Comparison of ENCODE assay signal across 12 cellular contexts in genomic region chrX:151722241-151722846, GRCh38. TPM values are rescaled to one million over a fixed set of nuclear protein-coding genes. Genes with fewer than 3 reads are reported as not detected.
DNase-seq lines count a peak whose midpoint lies in the region; ATAC-seq, FAIRE-seq and TF ChIP-seq lines count a peak whose summit lies in the region.
"Had no signal": no experiment of that assay in that cellular context is flagged by ENCODE, and none has a peak within 500 bp of the region (broad histone marks: within the 10 kb centered on the region; RNA-seq: fewer than 3 reads in every experiment).

No MANE protein-coding gene starts in this region.

- TF ChIP-seq CTCF in GM12878 (IDR thresholded peaks at IDR 0.05 in 2 of 3, conservative IDR thresholded peaks at IDR 0.05 in 1 of 3; ENCODE audit: control insufficient read depth in 2 of 3, extremely low read depth in 1 of 3, insufficient read depth in 1 of 3, low read depth in 3 of 3, low read length in 3 of 3) (peak in 2 of 3 experiments; percentile 24 to 34; a peak in 3 of 6 replicates), HepG2 (CRISPR knock-in tag; IDR thresholded peaks at IDR 0.05) (peak; percentile 68)

- H2AFZ ChIP-seq in GM12878 (ENCODE audit: control insufficient read depth, low read depth, low read length) (no peak overlapping the region), HepG2 (ENCODE audit: low read length) (no peak overlapping the region)

- H3K27me3 ChIP-seq in GM12878 (replicated peaks in 1 of 2; ENCODE audit: control insufficient read depth in 2 of 2, insufficient read depth in 2 of 2, low read length in 1 of 2) (no peaks in the 10 kb centered on the region), HepG2 (ENCODE audit: control insufficient read depth in 1 of 2, insufficient read depth in 2 of 2, low read length in 2 of 2) (no peaks in the 10 kb centered on the region)

- no peak for TF ChIP-seq EP300 in GM12878 (IDR thresholded peaks at IDR 0.05; ENCODE audit: borderline replicate concordance in 1 of 2, control insufficient read depth in 1 of 2, low read depth in 2 of 2, low read length in 2 of 2)
- TF ChIP-seq EP300 in HepG2 (IDR thresholded peaks at IDR 0.05; ENCODE audit: low read depth in 2 of 2, low read length in 2 of 2) = no peak
- no peak for TF ChIP-seq EP300 in HepG2 (CRISPR knock-in tag; IDR thresholded peaks at IDR 0.05; ENCODE audit: borderline replicate concordance)

- H3K9me3 ChIP-seq in GM12878 (replicated peaks; ENCODE audit: control insufficient read depth, insufficient read depth, low read length) = no peaks in the 10 kb centered on the region
- no peaks in the 10 kb centered on the region for H3K9me3 ChIP-seq in HepG2 (ENCODE audit: low read length)

- H3K79me2 ChIP-seq in GM12878 (ENCODE audit: control insufficient read depth, insufficient read depth, low read length) (no peaks in the 10 kb centered on the region), HepG2 (ENCODE audit: insufficient read depth, low read length) (no peaks in the 10 kb centered on the region)

- in situ Hi-C loops in GM12878 (cut with MboI) (no loop called here), HepG2 (cut with HindIII; ENCODE audit: extremely low pct_ligation_motif_present, low pct_unique_long_range_greater_than_20kb) (no loop called here)

- no peak for FAIRE-seq in GM12878 (lab: Jason Lieb, UNC)
- FAIRE-seq in HepG2 (lab: Jason Lieb, UNC) = no peak
- FAIRE-seq: TTC549 had no signal

- POLR2A ChIA-PET in GM12878 (lab: Charles Lee) (no interaction called here), HepG2 (lab: Yijun Ruan, JAX) (no interaction called here)

- TF ChIP-seq POLR2A in GM12878 (IDR thresholded peaks at IDR 0.05; ENCODE audit: low read depth, low read length) = no peak
- TF ChIP-seq POLR2A in HepG2 (IDR thresholded peaks at IDR 0.05; ENCODE audit: insufficient read depth in 1 of 2, low read depth in 2 of 2, low read length in 2 of 2) = no peak

- no peaks in the 10 kb centered on the region for H3K36me3 ChIP-seq in GM12878 (ENCODE audit: control insufficient read depth in 2 of 2, insufficient read depth in 2 of 2, low read length in 1 of 2)
- H3K36me3 ChIP-seq in HepG2 (replicated peaks in 1 of 2; ENCODE audit: control insufficient read depth in 1 of 2, insufficient read depth in 2 of 2, low read length in 2 of 2) = no peaks in the 10 kb centered on the region

- intact Hi-C loops in GM12878 (cut with micrococcal nuclease; ENCODE audit: unreplicated experiment) = no loop called here
- intact Hi-C loops in HepG2 (cut with micrococcal nuclease; ENCODE audit: unreplicated experiment) = no loop called here

- H4K20me1 ChIP-seq in GM12878 (ENCODE audit: control insufficient read depth, insufficient read depth) (no peaks in the 10 kb centered on the region), HepG2 (ENCODE audit: insufficient read depth, low read length) (no peaks in the 10 kb centered on the region)

- H3K4me3 ChIP-seq in GM12878 = no peak overlapping the region
- H3K4me3 ChIP-seq in HepG2 (replicated peaks in 1 of 3; ENCODE audit: insufficient read depth in 1 of 3, low read depth in 2 of 3, low read length in 3 of 3) = no peak overlapping the region

- ATAC-seq in GM21529 (IDR thresholded peaks at IDR 0.05; ENCODE audit: unreplicated experiment) (peak; percentile 61), GM12878 (peak; percentile 63), HepG2 (peak; percentile 98), GM18861 (IDR thresholded peaks at IDR 0.05; ENCODE audit: unreplicated experiment) (no peak), HG03565 (IDR thresholded peaks at IDR 0.05; ENCODE audit: unreplicated experiment) (no peak)
- ATAC-seq: naive thymus-derived CD4-positive, alpha-beta T cell had no signal

- CTCF ChIA-PET in GM12878 (lab: Yijun Ruan, JAX) = no interaction called here
- CTCF ChIA-PET in HepG2 (lab: Yijun Ruan, JAX; ENCODE audit: low intra/inter-chr PET ratio, low total read pairs) = no interaction called here

- H3K4me2 ChIP-seq in GM12878 (ENCODE audit: control insufficient read depth, insufficient read depth) = no peak overlapping the region
- H3K4me2 ChIP-seq in HepG2 (ENCODE audit: low read depth, low read length) = no peak overlapping the region

- TF ChIP-seq RAD21 in GM12878 (IDR thresholded peaks at IDR 0.05; ENCODE audit: insufficient read depth, low read depth, low read length) (no peak), HepG2 (CRISPR knock-in tag; IDR thresholded peaks at IDR 0.05) (no peak)

- RAD21 ChIA-PET in GM12878 (lab: Charles Lee; ENCODE audit: unreplicated experiment) = no interaction called here

- DNase-seq in AG08395 (ENCODE audit: low spot score) (peak; percentile 47), GM12878 (ENCODE audit: low read depth, low spot score) (no peak), HepG2 (ENCODE audit: low spot score) (peak; percentile 7), SW 1271 (lab: John Stamatoyannopoulos, UW) (no peak)
- no peak for DNase-seq in stimulated activated naive CD4-positive, alpha-beta T cell (lab: John Stamatoyannopoulos, UW)
- DNase-seq: cortex of kidney; naive thymus-derived CD4-positive, alpha-beta T cell; NCI-H1105 had no signal

- H3K9ac ChIP-seq in GM12878 (ENCODE audit: control insufficient read depth, insufficient read depth, low read length) (no peak overlapping the region), HepG2 (ENCODE audit: insufficient read depth, low read depth, low read length) (no peak overlapping the region)

- H3K4me1 ChIP-seq in GM12878 (ENCODE audit: control insufficient read depth, insufficient read depth, low read length) (no peaks in the 10 kb centered on the region), HepG2 (ENCODE audit: insufficient read depth, low read length) (no peaks in the 10 kb centered on the region)

- no peak overlapping the region for H3K27ac ChIP-seq in GM12878 (ENCODE audit: control insufficient read depth, insufficient read depth)
- H3K27ac ChIP-seq in HepG2 (ENCODE audit: extremely low read length, insufficient read depth, low read length) = no peak overlapping the region

- WGBS in GM12878 (ENCODE audit: insufficient coverage, insufficient replicate concordance, low lambda C conversion rate, missing lambda C conversion rate) = 46% methylated on average over 23 of the region's 24 CpGs
- 14% methylated on average over 8 of the region's 24 CpGs for WGBS in HepG2 (ENCODE audit: low lambda C conversion rate)

- SMC1A ChIA-PET in GM12878 (lab: Charles Lee; ENCODE audit: uncharacterized antibody, unreplicated experiment) = no interaction called here

- BruUV-seq in GM12878 (replicated peaks; lab: Mats Ljungman, UMichigan) (no TSS peak), HepG2 (replicated peaks; lab: Mats Ljungman, UMichigan) (no TSS peak)

RNA-seq across cellular contexts. Expression of gene FATE1, which starts 6.5 kb away (rescaled TPM):
- total RNA-seq in GM12878 (2013; cell fraction: nucleolus; rRNA removed) = not detected in 2 replicates
- total RNA-seq in GM12878 (2014; rRNA removed) (not detected in 2 replicates), GM12878 (2014; rRNA removed; fragmentation: Illumina TruSeq; extraction: Trizol) (not detected in 2 replicates), GM12878 (2021) (not detected in 2 replicates), HepG2 (2016; rRNA removed; fragmentation: Illumina TruSeq; extraction: Trizol) (not detected in 2 replicates)
- not detected for polyA plus RNA-seq in GM12878 (2011; ENCODE audit: low read depth)
- polyA plus RNA-seq in GM12878 (2011; rRNA removed) (not detected in 2 replicates), GM12878 (2014; fragmentation: Illumina TruSeq; extraction: Trizol) (not detected in 2 replicates), GM12878 (2014; fragmentation: Nextera tagmentation; extraction: Ambion mirVana) (not detected), GM12878 (2014; rRNA removed) (not detected in 2 replicates), GM12878 (2016; fragmentation: Nextera tagmentation; extraction: Ambion mirVana) (under 1 TPM; 0.26 to 0.28 TPM), HepG2 (2011; rRNA removed) (not detected in 2 replicates)
- 0.06 TPM in 1 of 2 replicates, not detected in the other for polyA plus RNA-seq in GM12878 (2011; cell fraction: cytosol; rRNA removed)
- not detected in 2 replicates for polyA plus RNA-seq in GM12878 (2011; cell fraction: nucleus; rRNA removed)
- not detected in 2 replicates for polyA plus RNA-seq in GM12878 (2012)
- not detected in 2 replicates for polyA minus RNA-seq in GM12878 (2011; rRNA and poly(A)+ RNA removed)
- not detected in 2 replicates for polyA minus RNA-seq in GM12878 (2011; cell fraction: cytosol; rRNA and poly(A)+ RNA removed)
- polyA minus RNA-seq in GM12878 (2011; cell fraction: nucleus; rRNA and poly(A)+ RNA removed) = not detected in 2 replicates
- total RNA-seq in HepG2 (2016; cell fraction: cytosol; rRNA removed; fragmentation: Illumina TruSeq; extraction: Trizol; ENCODE audit: low read depth) = not detected in 2 replicates
- not detected in 2 replicates for total RNA-seq in HepG2 (2016; cell fraction: insoluble cytoplasmic fraction; rRNA removed; fragmentation: Illumina TruSeq; extraction: Trizol)
- total RNA-seq in HepG2 (2016; cell fraction: membrane; rRNA removed; fragmentation: Illumina TruSeq; extraction: Trizol) = not detected in 2 replicates
- not detected in 2 replicates for total RNA-seq in HepG2 (2016; cell fraction: nucleus; rRNA removed; fragmentation: Illumina TruSeq; extraction: Trizol)
- not detected in 2 replicates for polyA plus RNA-seq in HepG2 (2011; cell fraction: cytosol; rRNA removed)
- polyA plus RNA-seq in HepG2 (2011; cell fraction: nucleus; rRNA removed) = not detected in 2 replicates
- polyA plus RNA-seq in HepG2 (2012) = not detected in 2 replicates
- polyA plus RNA-seq in HepG2 (2016; cell fraction: cytosol; fragmentation: Illumina TruSeq; extraction: Trizol; ENCODE audit: low read depth) = not detected in 2 replicates
- not detected in 2 replicates for polyA plus RNA-seq in HepG2 (2016; cell fraction: insoluble cytoplasmic fraction; fragmentation: Illumina TruSeq; extraction: Trizol; ENCODE audit: low read depth)
- polyA plus RNA-seq in HepG2 (2016; cell fraction: membrane; fragmentation: Illumina TruSeq; extraction: Trizol; ENCODE audit: low read depth) = not detected in 2 replicates
- not detected in 2 replicates for polyA plus RNA-seq in HepG2 (2016; cell fraction: nucleus; fragmentation: Illumina TruSeq; extraction: Trizol; ENCODE audit: insufficient read depth, low read depth)
- polyA minus RNA-seq in HepG2 (2011; rRNA and poly(A)+ RNA removed; ENCODE audit: low replicate concordance) = not detected in 2 replicates
- polyA minus RNA-seq in HepG2 (2011; cell fraction: cytosol; rRNA and poly(A)+ RNA removed) = not detected in 2 replicates
- polyA minus RNA-seq in HepG2 (2011; cell fraction: nucleus; rRNA and poly(A)+ RNA removed) = not detected in 2 replicates
- total RNA-seq: naive thymus-derived CD4-positive, alpha-beta T cell had no signal
- polyA plus RNA-seq: naive thymus-derived CD4-positive, alpha-beta T cell had no signal

RNA-seq across cellular contexts. Expression of gene CNGA2, which starts 12.2 kb away (rescaled TPM):
- total RNA-seq in GM12878 (2013; cell fraction: nucleolus; rRNA removed) = not detected in 2 replicates
- total RNA-seq in GM12878 (2014; rRNA removed) (not detected in 2 replicates), GM12878 (2014; rRNA removed; fragmentation: Illumina TruSeq; extraction: Trizol) (not detected in 2 replicates), GM12878 (2021) (not detected in 2 replicates), HepG2 (2016; rRNA removed; fragmentation: Illumina TruSeq; extraction: Trizol) (not detected in 2 replicates)
- not detected for polyA plus RNA-seq in GM12878 (2011; ENCODE audit: low read depth)
- polyA plus RNA-seq in GM12878 (2011; rRNA removed) (not detected in 2 replicates), GM12878 (2014; fragmentation: Illumina TruSeq; extraction: Trizol) (not detected in 2 replicates), GM12878 (2014; fragmentation: Nextera tagmentation; extraction: Ambion mirVana) (not detected), GM12878 (2014; rRNA removed) (not detected in 2 replicates), GM12878 (2016; fragmentation: Nextera tagmentation; extraction: Ambion mirVana) (not detected), HepG2 (2011; rRNA removed) (not detected in 2 replicates)
- polyA plus RNA-seq in GM12878 (2011; cell fraction: cytosol; rRNA removed) = not detected in 2 replicates
- polyA plus RNA-seq in GM12878 (2011; cell fraction: nucleus; rRNA removed) = not detected in 2 replicates
- not detected in 2 replicates for polyA plus RNA-seq in GM12878 (2012)
- not detected in 2 replicates for polyA minus RNA-seq in GM12878 (2011; rRNA and poly(A)+ RNA removed)
- not detected in 2 replicates for polyA minus RNA-seq in GM12878 (2011; cell fraction: cytosol; rRNA and poly(A)+ RNA removed)
- not detected in 2 replicates for polyA minus RNA-seq in GM12878 (2011; cell fraction: nucleus; rRNA and poly(A)+ RNA removed)
- not detected in 2 replicates for total RNA-seq in HepG2 (2016; cell fraction: cytosol; rRNA removed; fragmentation: Illumina TruSeq; extraction: Trizol; ENCODE audit: low read depth)
- total RNA-seq in HepG2 (2016; cell fraction: insoluble cytoplasmic fraction; rRNA removed; fragmentation: Illumina TruSeq; extraction: Trizol) = not detected in 2 replicates
- not detected in 2 replicates for total RNA-seq in HepG2 (2016; cell fraction: membrane; rRNA removed; fragmentation: Illumina TruSeq; extraction: Trizol)
- not detected in 2 replicates for total RNA-seq in HepG2 (2016; cell fraction: nucleus; rRNA removed; fragmentation: Illumina TruSeq; extraction: Trizol)
- not detected in 2 replicates for polyA plus RNA-seq in HepG2 (2011; cell fraction: cytosol; rRNA removed)
- not detected in 2 replicates for polyA plus RNA-seq in HepG2 (2011; cell fraction: nucleus; rRNA removed)
- polyA plus RNA-seq in HepG2 (2012) = not detected in 2 replicates
- polyA plus RNA-seq in HepG2 (2016; cell fraction: cytosol; fragmentation: Illumina TruSeq; extraction: Trizol; ENCODE audit: low read depth) = not detected in 2 replicates
- polyA plus RNA-seq in HepG2 (2016; cell fraction: insoluble cytoplasmic fraction; fragmentation: Illumina TruSeq; extraction: Trizol; ENCODE audit: low read depth) = not detected in 2 replicates
- polyA plus RNA-seq in HepG2 (2016; cell fraction: membrane; fragmentation: Illumina TruSeq; extraction: Trizol; ENCODE audit: low read depth) = not detected in 2 replicates
- polyA plus RNA-seq in HepG2 (2016; cell fraction: nucleus; fragmentation: Illumina TruSeq; extraction: Trizol; ENCODE audit: insufficient read depth, low read depth) = not detected in 2 replicates
- polyA minus RNA-seq in HepG2 (2011; rRNA and poly(A)+ RNA removed; ENCODE audit: low replicate concordance) = not detected in 2 replicates
- polyA minus RNA-seq in HepG2 (2011; cell fraction: cytosol; rRNA and poly(A)+ RNA removed) = not detected in 2 replicates
- not detected in 2 replicates for polyA minus RNA-seq in HepG2 (2011; cell fraction: nucleus; rRNA and poly(A)+ RNA removed)
- total RNA-seq: naive thymus-derived CD4-positive, alpha-beta T cell had no signal
- polyA plus RNA-seq: naive thymus-derived CD4-positive, alpha-beta T cell had no signal

RNA-seq across cellular contexts. Expression of gene PRRG3, which starts 27.1 kb away (rescaled TPM):
- total RNA-seq in GM12878 (2013; cell fraction: nucleolus; rRNA removed) = not detected in 2 replicates
- total RNA-seq in GM12878 (2014; rRNA removed) = not detected in 2 replicates
- not detected in 2 replicates for total RNA-seq in GM12878 (2014; rRNA removed; fragmentation: Illumina TruSeq; extraction: Trizol)
- not detected in 2 replicates for total RNA-seq in GM12878 (2021)
- not detected for polyA plus RNA-seq in GM12878 (2011; ENCODE audit: low read depth)
- not detected in 2 replicates for polyA plus RNA-seq in GM12878 (2011; rRNA removed)
- not detected in 2 replicates for polyA plus RNA-seq in GM12878 (2011; cell fraction: cytosol; rRNA removed)
- polyA plus RNA-seq in GM12878 (2011; cell fraction: nucleus; rRNA removed) = not detected in 2 replicates
- polyA plus RNA-seq in GM12878 (2012) = not detected in 2 replicates
- polyA plus RNA-seq in GM12878 (2014; fragmentation: Illumina TruSeq; extraction: Trizol) = not detected in 2 replicates
- under 1 TPM in 1 of 2 experiments, not detected in 1; under 0.01 TPM for polyA plus RNA-seq in GM12878 (2014; fragmentation: Nextera tagmentation; extraction: Ambion mirVana)
- not detected in 2 replicates for polyA plus RNA-seq in GM12878 (2014; rRNA removed)
- not detected for polyA plus RNA-seq in GM12878 (2016; fragmentation: Nextera tagmentation; extraction: Ambion mirVana)
- not detected in 2 replicates for polyA minus RNA-seq in GM12878 (2011; rRNA and poly(A)+ RNA removed)
- not detected in 2 replicates for polyA minus RNA-seq in GM12878 (2011; cell fraction: cytosol; rRNA and poly(A)+ RNA removed)
- not detected in 2 replicates for polyA minus RNA-seq in GM12878 (2011; cell fraction: nucleus; rRNA and poly(A)+ RNA removed)
- total RNA-seq in HepG2 (2016; rRNA removed; fragmentation: Illumina TruSeq; extraction: Trizol) = not detected in 2 replicates
- not detected in 2 replicates for total RNA-seq in HepG2 (2016; cell fraction: cytosol; rRNA removed; fragmentation: Illumina TruSeq; extraction: Trizol; ENCODE audit: low read depth)
- total RNA-seq in HepG2 (2016; cell fraction: insoluble cytoplasmic fraction; rRNA removed; fragmentation: Illumina TruSeq; extraction: Trizol) = not detected in 2 replicates
- total RNA-seq in HepG2 (2016; cell fraction: membrane; rRNA removed; fragmentation: Illumina TruSeq; extraction: Trizol) = not detected in 2 replicates
- not detected in 2 replicates for total RNA-seq in HepG2 (2016; cell fraction: nucleus; rRNA removed; fragmentation: Illumina TruSeq; extraction: Trizol)
- not detected in 2 replicates for polyA plus RNA-seq in HepG2 (2011; rRNA removed)
- not detected in 2 replicates for polyA plus RNA-seq in HepG2 (2011; cell fraction: cytosol; rRNA removed)
- polyA plus RNA-seq in HepG2 (2011; cell fraction: nucleus; rRNA removed) = not detected in 2 replicates
- polyA plus RNA-seq in HepG2 (2012) = not detected in 2 replicates
- polyA plus RNA-seq in HepG2 (2016; cell fraction: cytosol; fragmentation: Illumina TruSeq; extraction: Trizol; ENCODE audit: low read depth) = not detected in 2 replicates
- not detected in 2 replicates for polyA plus RNA-seq in HepG2 (2016; cell fraction: insoluble cytoplasmic fraction; fragmentation: Illumina TruSeq; extraction: Trizol; ENCODE audit: low read depth)
- polyA plus RNA-seq in HepG2 (2016; cell fraction: membrane; fragmentation: Illumina TruSeq; extraction: Trizol; ENCODE audit: low read depth) = not detected in 2 replicates
- not detected in 2 replicates for polyA plus RNA-seq in HepG2 (2016; cell fraction: nucleus; fragmentation: Illumina TruSeq; extraction: Trizol; ENCODE audit: insufficient read depth, low read depth)
- not detected in 2 replicates for polyA minus RNA-seq in HepG2 (2011; rRNA and poly(A)+ RNA removed; ENCODE audit: low replicate concordance)
- not detected in 2 replicates for polyA minus RNA-seq in HepG2 (2011; cell fraction: cytosol; rRNA and poly(A)+ RNA removed)
- polyA minus RNA-seq in HepG2 (2011; cell fraction: nucleus; rRNA and poly(A)+ RNA removed) = not detected in 2 replicates
- total RNA-seq: naive thymus-derived CD4-positive, alpha-beta T cell had no signal
- polyA plus RNA-seq: naive thymus-derived CD4-positive, alpha-beta T cell had no signal

Comparison
In these comparisons a context has a peak if more than half of its experiments do, and no peak if none do; other contexts are left out.
1. DNase-seq: peak in AG08395 (single experiment) and HepG2 (single experiment); none in GM12878 (single experiment), stimulated activated naive CD4-positive, alpha-beta T cell (0 of 6) and SW 1271 (0 of 2).
2. ATAC-seq: peak in GM21529 (single experiment), GM12878 (single experiment) and HepG2 (single experiment); none in GM18861 (single experiment) and HG03565 (single experiment).